ENCODE assay signal across 1 cellular context in the genomic region with DNA sequence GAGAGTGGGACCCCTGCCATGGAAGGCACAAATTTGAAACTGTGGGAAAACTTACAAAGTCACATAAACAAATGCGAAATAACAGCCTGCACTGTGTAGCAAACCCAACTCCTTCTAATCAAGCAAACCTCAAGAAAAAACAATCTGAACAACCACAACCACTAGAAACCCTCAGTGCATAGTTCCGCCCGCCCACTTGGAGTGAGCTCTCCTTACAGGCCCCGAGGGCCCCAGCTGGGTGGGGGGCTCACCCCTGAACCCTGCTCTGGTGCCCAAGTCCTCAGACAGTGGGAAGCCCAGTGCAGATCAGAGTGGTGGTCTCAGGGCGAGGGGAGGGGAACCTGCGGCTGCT.
TF ChIP-seq lines count a peak whose summit lies in the region.

No MANE protein-coding gene starts in this region.

TF ChIP-seq in WTC11, 78 proteins besides CTCF, POLR2A, EP300 and RAD21 (continued from another document):
- TF ChIP-seq, protein P1, sequence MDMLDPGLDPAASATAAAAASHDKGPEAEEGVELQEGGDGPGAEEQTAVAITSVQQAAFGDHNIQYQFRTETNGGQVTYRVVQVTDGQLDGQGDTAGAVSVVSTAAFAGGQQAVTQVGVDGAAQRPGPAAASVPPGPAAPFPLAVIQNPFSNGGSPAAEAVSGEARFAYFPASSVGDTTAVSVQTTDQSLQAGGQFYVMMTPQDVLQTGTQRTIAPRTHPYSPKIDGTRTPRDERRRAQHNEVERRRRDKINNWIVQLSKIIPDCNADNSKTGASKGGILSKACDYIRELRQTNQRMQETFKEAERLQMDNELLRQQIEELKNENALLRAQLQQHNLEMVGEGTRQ (CRISPR knock-in tag; IDR thresholded peaks at IDR 0.05): no peak
- no peak for TF ChIP-seq ZNF263 (CRISPR knock-in tag; IDR thresholded peaks at IDR 0.05; ENCODE audit: low read depth)
- TF ChIP-seq JAZF1 (CRISPR knock-in tag; IDR thresholded peaks at IDR 0.05): no peak
- TF ChIP-seq NFE2L1 (CRISPR knock-in tag; IDR thresholded peaks at IDR 0.05): no peak
TF ChIP-seq in WTC11: peak in this region for 0.
